Comparison of ENCODE assay signal across 21 cellular contexts in the genomic region with DNA sequence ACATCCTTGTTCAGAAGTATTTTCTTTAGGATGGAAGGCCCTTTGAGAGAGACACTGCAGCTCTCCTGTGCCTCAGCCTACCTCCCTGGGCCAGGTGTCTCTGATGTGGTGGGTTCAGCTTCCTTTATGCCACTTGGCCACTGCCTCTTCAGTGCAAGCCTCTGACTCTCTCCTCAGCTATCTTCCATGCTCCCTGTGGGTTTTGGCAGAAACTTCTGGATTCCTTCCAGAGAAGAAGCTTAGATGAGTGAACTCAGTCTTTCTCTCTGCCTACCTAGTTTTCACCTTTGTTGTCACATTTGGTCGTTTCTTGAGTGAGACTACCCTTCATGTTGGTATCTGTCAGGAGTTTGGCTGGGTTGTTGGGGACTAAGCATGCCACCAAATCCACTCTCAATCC. TPM values are rescaled to one million over a fixed set of nuclear protein-coding genes. Genes with fewer than 3 reads are reported as not detected.
DNase-seq lines count a peak whose midpoint lies in the region; ATAC-seq and TF ChIP-seq lines count a peak whose summit lies in the region.
"Had no signal": no experiment of that assay in that cellular context is flagged by ENCODE, and none has a peak within 500 bp of the region (broad histone marks: within the 10 kb centered on the region; RNA-seq: fewer than 3 reads in every experiment).

No MANE protein-coding gene starts in this region.

- TF ChIP-seq POLR2A in sigmoid colon (IDR thresholded peaks at IDR 0.05), result no peak

- H3K4me1 Mint-ChIP-seq in CD14-positive monocyte, result peaks cover 6% of the 10 kb centered on the region
- H3K4me1 Mint-ChIP-seq: GM23338 had no signal

- BruUV-seq in mammary epithelial cell (replicated peaks; lab: Mats Ljungman, UMichigan), result no TSS peak

- H3K9me3 ChIP-seq in mammary epithelial cell (replicated peaks; ENCODE audit: insufficient read depth, low read length), result no peaks in the 10 kb centered on the region
- no peaks in the 10 kb centered on the region for H3K9me3 ChIP-seq in sigmoid colon
- H3K9me3 ChIP-seq: BLaER1 treated with 17β-estradiol and CSF1 and Interleukin-3, amounts not matched to agents 10 nM and 100 nM; SJSA1 had no signal

- WGBS in mammary epithelial cell (ENCODE audit: low coverage, missing lambda C conversion rate), result 7% methylated on average over 1 of the region's 1 CpG
- 73 to 83% methylated on average over 1 of the region's 1 CpG for WGBS in sigmoid colon, 2 donors

- peak overlapping the region in 4 of 7 donors; percentile 21 to 64 (median 42) for H3K27ac Mint-ChIP-seq in CD14-positive monocyte
- H3K27ac Mint-ChIP-seq: CD8-positive, alpha-beta T cell; GM23338 had no signal

- intact Hi-C loops in CD14-positive monocyte (cut with micrococcal nuclease), result no loop called here
- intact Hi-C loops in mammary epithelial cell (cut with micrococcal nuclease), result no loop called here
- intact Hi-C loops in sigmoid colon (cut with DNase I), result no loop called here

- dilution Hi-C loops in mammary epithelial cell (cut with HindIII; ENCODE audit: low sequenced_read_pairs), result no loop called here

- no peaks in the 10 kb centered on the region for H3K36me3 ChIP-seq in mammary epithelial cell (ENCODE audit: insufficient read depth, low read length)
- no peaks in the 10 kb centered on the region for H3K36me3 ChIP-seq in sigmoid colon
- H3K36me3 ChIP-seq: BLaER1 treated with 17β-estradiol and CSF1 and Interleukin-3, amounts not matched to agents 10 nM and 100 nM; SJSA1 had no signal

- in situ Hi-C loops in mammary epithelial cell (cut with MboI; ENCODE audit: low sequenced_read_pairs in 2 of 2), result no loop called here

- no peak for TF ChIP-seq EP300 in sigmoid colon (IDR thresholded peaks at IDR 0.05)

- no peak for DNase-seq in CD14-positive monocyte (ENCODE audit: low spot score)
- peak; percentile 38 for DNase-seq in M059J (ENCODE audit: low read depth)
- no peak for DNase-seq in mammary epithelial cell
- DNase-seq in kidney tubule cell (ENCODE audit: low spot score), result peak; percentile 48
- DNase-seq in activated gamma-delta T cell (lab: John Stamatoyannopoulos, UW), result no peak
- no peak for DNase-seq in SHP77 (lab: John Stamatoyannopoulos, UW)
- no peak for DNase-seq in sigmoid colon
- DNase-seq: CD8-positive, alpha-beta T cell; HCEC 1CT; Kasumi-1; NCI-H1092 treated with DMSO at 0.1 percent for 48 hours; NCI-H1436 treated with DMSO at 0.1 percent for 48 hours; NCI-H1930; NCI-H2227 treated with DMSO at 0.1 percent for 48 hours; NCI-H510A treated with DMSO at 0.1 percent for 48 hours; NCI-H748 treated with DMSO at 0.1 percent for 48 hours had no signal

- H4K20me1 ChIP-seq in mammary epithelial cell (ENCODE audit: insufficient read depth, low read length), result no peaks in the 10 kb centered on the region
- H4K20me1 ChIP-seq: BLaER1 treated with 17β-estradiol and CSF1 and Interleukin-3, amounts not matched to agents 10 nM and 100 nM had no signal

- ATAC-seq in GM19023 (IDR thresholded peaks at IDR 0.05; ENCODE audit: unreplicated experiment), result no peak
- ATAC-seq: CD8-positive, alpha-beta T cell; GM23338 had no signal

- no peak for TF ChIP-seq CTCF in CD14-positive monocyte (IDR thresholded peaks at IDR 0.05)
- TF ChIP-seq CTCF in mammary epithelial cell (conservative IDR thresholded peaks at IDR 0.05 in 1 of 2, IDR thresholded peaks at IDR 0.05 in 1 of 2; ENCODE audit: extremely low read depth in 1 of 2, insufficient read depth in 1 of 2, low read depth in 1 of 2, low read length in 2 of 2), result no peak
- TF ChIP-seq CTCF in sigmoid colon (IDR thresholded peaks at IDR 0.05), result no peak

- peak overlapping the region; percentile 28 for H2AFZ ChIP-seq in mammary epithelial cell (ENCODE audit: low read depth, low read length)
- H2AFZ ChIP-seq: GM23338 had no signal

- CTCF ChIA-PET in mammary epithelial cell (lab: Charles Lee; ENCODE audit: low non-redundant PET), result no interaction called here

- no peak overlapping the region for H3K9ac ChIP-seq in mammary epithelial cell (ENCODE audit: insufficient read depth, low read length)
- H3K9ac ChIP-seq: BLaER1 treated with 17β-estradiol and CSF1 and Interleukin-3, amounts not matched to agents 10 nM and 100 nM had no signal

- H3K27ac ChIP-seq in mammary epithelial cell (ENCODE audit: insufficient read depth, low read depth, low read length) (no peak overlapping the region), sigmoid colon (no peak overlapping the region)
- H3K27ac ChIP-seq: BLaER1 treated with 17β-estradiol and CSF1 and Interleukin-3, amounts not matched to agents 10 nM and 100 nM; SJSA1 had no signal

- peaks cover 2 to 6% (median 5%) of the 10 kb centered on the region in 7 donors for H3K9me3 Mint-ChIP-seq in CD14-positive monocyte
- H3K9me3 Mint-ChIP-seq: CD8-positive, alpha-beta T cell; GM23338 had no signal

- H3K4me3 ChIP-seq in mammary epithelial cell (replicated peaks in 1 of 3; ENCODE audit: insufficient read depth in 1 of 3, low read depth in 2 of 3, low read length in 3 of 3) (no peak overlapping the region), sigmoid colon (no peak overlapping the region)
- H3K4me3 ChIP-seq: BLaER1 treated with 17β-estradiol and CSF1 and Interleukin-3, amounts not matched to agents 10 nM and 100 nM; GM23338; SJSA1 had no signal

- no peaks in the 10 kb centered on the region for H3K4me1 ChIP-seq in mammary epithelial cell (ENCODE audit: insufficient read depth, low read length)
- H3K4me1 ChIP-seq in sigmoid colon, result no peaks in the 10 kb centered on the region
- H3K4me1 ChIP-seq: BLaER1 treated with 17β-estradiol and CSF1 and Interleukin-3, amounts not matched to agents 10 nM and 100 nM; SJSA1 had no signal

- peaks cover 0 to 2% (median 0%) of the 10 kb centered on the region in 3 donors for H3K27me3 Mint-ChIP-seq in CD14-positive monocyte (ENCODE audit: low read depth in 3 of 3)

- H3K27me3 ChIP-seq in mammary epithelial cell (ENCODE audit: insufficient read depth, low read length), result no peaks in the 10 kb centered on the region
- no peaks in the 10 kb centered on the region for H3K27me3 ChIP-seq in sigmoid colon
- H3K27me3 ChIP-seq: BLaER1 treated with 17β-estradiol and CSF1 and Interleukin-3, amounts not matched to agents 10 nM and 100 nM; SJSA1 had no signal

- H3K79me2 ChIP-seq in mammary epithelial cell (ENCODE audit: insufficient read depth, low read length), result no peaks in the 10 kb centered on the region

- H3K36me3 Mint-ChIP-seq in CD14-positive monocyte, result peaks cover 0 to 8% of the 10 kb centered on the region in 2 donors
- H3K36me3 Mint-ChIP-seq: CD8-positive, alpha-beta T cell had no signal

- no peak overlapping the region for H3K4me2 ChIP-seq in mammary epithelial cell (ENCODE audit: insufficient read depth, low read depth, low read length)
- H3K4me2 ChIP-seq: BLaER1 treated with 17β-estradiol and CSF1 and Interleukin-3, amounts not matched to agents 10 nM and 100 nM; GM23338 had no signal

- no peak overlapping the region for H3K4me3 Mint-ChIP-seq in CD14-positive monocyte
- H3K4me3 Mint-ChIP-seq: CD8-positive, alpha-beta T cell; GM23338 had no signal

RNA-seq across cellular contexts. Expression of a gene that starts 31.8 kb away (rescaled TPM):
- polyA plus RNA-seq in CD14-positive monocyte, result 10 to 100 TPM; 22.1 to 25.7 TPM
- 8.1 and 9.0 TPM in 2 replicates for total RNA-seq in M059J (2014; rRNA removed; shearing (Covaris generic))
- 1 to 10 TPM; 1.3 to 3.2 TPM for total RNA-seq in mammary epithelial cell
- polyA plus RNA-seq in mammary epithelial cell, result 1.4 TPM
- not detected for polyA minus RNA-seq in mammary epithelial cell
- total RNA-seq in sigmoid colon, result 10 to 100 TPM in 2 of 4 donors, 1 to 10 TPM in 2; 5.9 to 16.1 (median 8.8) TPM
- 10 to 100 TPM in 1 of 3 donors, 1 to 10 TPM in 2; 6.0 to 13.2 (median 6.5) TPM for polyA plus RNA-seq in sigmoid colon
- total RNA-seq: OCI-LY7 had no signal

Comparison
In these comparisons a context has a peak if more than half of its experiments do, and no peak if none do; other contexts are left out.
1. DNase-seq: peak in M059J (single experiment) and kidney tubule cell (single experiment); none in CD14-positive monocyte (single experiment), mammary epithelial cell (single experiment), activated gamma-delta T cell (single experiment), SHP77 (0 of 2) and sigmoid colon (single experiment).